2 cellular contexts compared by ENCODE assay signal in the genomic region with DNA sequence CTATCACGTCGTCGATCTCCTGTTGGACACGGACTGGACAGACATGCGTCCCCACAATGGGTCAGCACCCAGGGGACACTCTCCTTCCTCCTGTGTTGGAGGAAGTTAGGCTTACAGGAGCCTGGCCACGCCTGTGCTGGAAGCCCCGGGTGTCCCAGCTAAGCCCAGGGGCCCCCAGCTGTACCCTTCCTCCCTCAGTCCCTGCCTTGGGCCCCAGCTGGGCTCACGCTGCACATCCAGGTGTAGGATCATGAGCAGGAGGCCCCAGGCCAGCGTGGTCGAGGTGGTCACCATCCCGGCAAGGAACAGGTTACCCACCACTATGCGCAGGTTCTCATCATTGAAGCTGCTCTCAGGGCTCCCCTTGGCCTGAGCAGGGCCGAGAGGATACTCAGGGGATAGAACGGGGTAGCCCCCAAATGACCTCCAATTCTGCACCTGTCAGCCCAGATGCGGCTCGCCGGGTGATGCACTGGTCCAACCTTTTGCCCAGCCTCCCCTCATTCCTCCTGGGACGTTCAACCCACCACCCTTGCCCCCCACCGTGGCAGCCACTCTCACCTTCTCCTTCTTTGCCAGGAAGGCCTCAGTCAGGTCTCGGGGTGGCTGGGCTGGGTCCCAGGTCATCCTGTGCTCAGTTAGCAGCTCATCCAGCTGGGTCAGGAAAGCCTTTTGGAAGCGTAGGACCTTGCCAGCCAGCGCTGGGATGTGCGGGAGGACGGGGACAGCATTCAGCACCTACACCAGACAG. TPM values are rescaled to one million over a fixed set of nuclear protein-coding genes. Genes with fewer than 3 reads are reported as not detected.
"Had no signal": no experiment of that assay in that cellular context is flagged by ENCODE, and none has a peak within 500 bp of the region (broad histone marks: within the 10 kb centered on the region; RNA-seq: fewer than 3 reads in every experiment).

No MANE protein-coding gene starts in this region.

RNA-seq across cellular contexts. Expression of a gene that starts 10.9 kb away (rescaled TPM):
- total RNA-seq: GM23248 had no signal
- polyA plus RNA-seq: IgD-negative memory B cell had no signal
